9 cellular contexts compared by ENCODE assay signal in the genomic region with DNA sequence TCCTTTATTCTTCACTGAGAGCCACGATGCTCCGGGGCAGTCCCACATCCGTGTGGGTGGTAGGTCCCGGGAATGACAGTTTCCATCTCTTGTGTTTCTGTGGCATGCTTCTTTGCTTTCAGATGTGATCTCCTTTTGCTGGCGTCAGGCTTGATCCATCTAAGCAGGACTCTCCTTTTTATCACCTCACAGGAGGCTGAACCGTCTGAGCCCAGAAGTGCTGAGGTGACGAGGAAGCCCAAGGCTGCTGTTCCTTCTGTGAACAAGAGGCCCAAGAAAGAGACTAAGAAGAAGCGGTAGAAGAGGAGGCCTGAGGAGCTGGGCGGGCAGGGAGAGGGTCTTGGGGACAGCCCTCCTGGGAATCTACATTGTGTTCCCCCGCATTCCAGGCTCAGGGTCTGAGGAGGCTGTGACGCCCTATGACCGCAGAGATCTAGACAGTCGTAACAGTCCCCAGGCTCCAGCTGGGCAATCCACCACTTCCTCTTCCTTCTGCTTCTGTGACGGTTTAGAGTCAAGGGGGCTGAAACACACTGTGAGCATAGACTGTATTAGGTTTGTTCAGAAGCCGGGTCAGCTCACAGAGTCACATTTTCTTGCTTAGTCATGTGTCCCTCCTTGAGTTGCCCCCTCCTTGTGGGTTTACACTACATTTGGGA. TPM values are rescaled to one million over a fixed set of nuclear protein-coding genes. Genes with fewer than 3 reads are reported as not detected.
A peak's percentile ranks its signal among the peaks of the same experiment; 100 is the strongest.
DNase-seq lines count a peak whose midpoint lies in the region; ATAC-seq and TF ChIP-seq lines count a peak whose summit lies in the region.
"Had no signal": no experiment of that assay in that cellular context is flagged by ENCODE, and none has a peak within 500 bp of the region (broad histone marks: within the 10 kb centered on the region; RNA-seq: fewer than 3 reads in every experiment).

No MANE protein-coding gene starts in this region.

- intact Hi-C loops in spleen (cut with DNase I; ENCODE audit: low total_unique reads) = no loop called here

- ATAC-seq in GM21619 (IDR thresholded peaks at IDR 0.05; ENCODE audit: unreplicated experiment) = peak; percentile 60

- H3K27ac ChIP-seq in coronary artery = peak overlapping the region; percentile 71 to 98
- peak overlapping the region; percentile 13 to 81 (median 70) for H3K27ac ChIP-seq in spleen

- H3K4me3 ChIP-seq in coronary artery = no peak overlapping the region
- H3K4me3 ChIP-seq in spleen = peak overlapping the region in 1 of 8 donors; percentile 19

- peaks cover 0 to 80% (median 15%) of the 10 kb centered on the region in 6 donors for H3K36me3 ChIP-seq in spleen

- peaks cover 14 to 65% (median 34%) of the 10 kb centered on the region in 6 donors for H3K4me1 ChIP-seq in spleen

- no peak for TF ChIP-seq POLR2A in spleen (IDR thresholded peaks at IDR 0.05)

- TF ChIP-seq CTCF in GM10266 (IDR thresholded peaks at IDR 0.05; ENCODE audit: control insufficient read depth, insufficient read depth, low read depth, missing control alignments) (no peak), coronary artery (IDR thresholded peaks at IDR 0.05) (no peak), spleen (IDR thresholded peaks at IDR 0.05 in 8 of 11, conservative IDR thresholded peaks at IDR 0.05 in 3 of 11) (no peak)

- H3K9me3 ChIP-seq in spleen = no peaks in the 10 kb centered on the region

- WGBS in spleen, 5 donors = 43 to 53% (median 45%) methylated on average over 14 to 15 of the region's 15 CpGs

- peak; percentile 64 for DNase-seq in GM10266 (ENCODE audit: extremely low spot score)
- peak; percentile 90 for DNase-seq in MV-4-11 (lab: John Stamatoyannopoulos, UW)
- DNase-seq in coronary artery (ENCODE audit: low spot score) = no peak
- DNase-seq in spleen = peak; percentile 83
- no peak for DNase-seq in NCI-H510A treated with DMSO at 0.1 percent for 48 hours (lab: John Stamatoyannopoulos, UW)
- no peak for DNase-seq in NCI-H2029 (lab: John Stamatoyannopoulos, UW)
- no peak for DNase-seq in 8988T

- no peaks in the 10 kb centered on the region for H3K27me3 ChIP-seq in spleen (replicated peaks in 1 of 7)

RNA-seq across cellular contexts. Expression of gene MANBAL, which starts 26.8 kb away (rescaled TPM):
- total RNA-seq in spleen = 10 to 100 TPM; 10.7 to 24.7 (median 18.1) TPM
- polyA plus RNA-seq in spleen = 10 to 100 TPM; 30.2 to 33.0 (median 32.3) TPM

RNA-seq across cellular contexts. Expression of gene SRC, which starts 29.7 kb away (rescaled TPM):
- 10 to 100 TPM; 27.3 to 68.0 (median 36.1) TPM for total RNA-seq in spleen
- 10 to 100 TPM in 2 of 3 donors, 1 to 10 TPM in 1; 7.0 to 28.7 (median 10.1) TPM for polyA plus RNA-seq in spleen

RNA-seq across cellular contexts. Expression of gene GHRH, which starts 54.6 kb away (rescaled TPM):
- not detected for total RNA-seq in spleen
- polyA plus RNA-seq in spleen = not detected
- total RNA-seq: dermis microvascular lymphatic vessel endothelial cell had no signal

Comparison
In these comparisons a context has a peak if more than half of its experiments do, and no peak if none do; other contexts are left out.
1. DNase-seq: peak in GM10266 (single experiment), MV-4-11 (single experiment) and spleen (single experiment); none in coronary artery (single experiment), NCI-H510A treated with DMSO at 0.1 percent for 48 hours (single experiment), NCI-H2029 (single experiment) and 8988T (single experiment).